Comparison of ENCODE assay signal across 34 cellular contexts in the genomic region with DNA sequence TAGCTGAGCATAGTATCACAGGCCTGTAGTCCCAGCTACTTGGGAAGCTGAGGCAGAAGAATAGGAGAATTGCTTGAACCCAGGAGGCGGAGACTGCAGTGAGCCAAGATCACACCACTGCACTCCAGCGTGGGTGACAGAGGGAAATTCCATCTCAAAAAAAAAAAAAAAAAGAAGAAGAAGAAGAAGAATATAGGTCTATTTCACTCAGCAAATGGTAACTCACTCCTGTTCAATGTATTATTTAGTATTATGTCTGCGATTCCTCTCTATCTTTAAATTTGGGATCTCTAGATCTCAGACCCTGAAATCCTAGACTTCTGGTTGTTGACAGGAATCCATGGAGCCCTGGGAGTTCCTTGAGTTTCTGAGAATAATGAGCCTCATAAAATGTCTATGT.
DNase-seq lines count a peak whose midpoint lies in the region; ATAC-seq, FAIRE-seq and TF ChIP-seq lines count a peak whose summit lies in the region.
"Had no signal": no experiment of that assay in that cellular context is flagged by ENCODE, and none has a peak within 500 bp of the region (broad histone marks: within the 10 kb centered on the region; RNA-seq: fewer than 3 reads in every experiment).

No MANE protein-coding gene starts in this region.

- peaks cover 2% of the 10 kb centered on the region for H3K36me3 Mint-ChIP-seq in activated CD4-positive, alpha-beta T cell treated with anti-CD3 and anti-CD28 coated beads for 36 hours (ENCODE audit: low read depth)

- H3K27me3 ChIP-seq in Loucy (ENCODE audit: insufficient read depth, low read length, poor library complexity, severe bottlenecking) (no peaks in the 10 kb centered on the region), H1 (replicated peaks in 1 of 4; ENCODE audit: control insufficient read depth in 3 of 4, extremely low read depth in 1 of 4, insufficient read depth in 3 of 4, low read length in 3 of 4) (no peaks in the 10 kb centered on the region), colonic mucosa (no peaks in the 10 kb centered on the region)
- H3K27me3 ChIP-seq: body of pancreas, esophagus muscularis mucosa, sigmoid colon, uterus had no signal

- peak overlapping the region; percentile 92 for H3K27ac Mint-ChIP-seq in activated CD4-positive, alpha-beta T cell treated with anti-CD3 and anti-CD28 coated beads for 36 hours
- H3K27ac Mint-ChIP-seq: stimulated activated naive CD8-positive, alpha-beta T cell treated with anti-CD3 and anti-CD28 coated beads, Interleukin-15, amount 100 ng/mL, for 72 hours had no signal

- H3K27me3 Mint-ChIP-seq in activated CD4-positive, alpha-beta T cell treated with anti-CD3 and anti-CD28 coated beads for 36 hours: no peaks in the 10 kb centered on the region
- H3K27me3 Mint-ChIP-seq: stimulated activated naive CD8-positive, alpha-beta T cell treated with anti-CD3 and anti-CD28 coated beads, Interleukin-15, amount 100 ng/mL, for 72 hours had no signal

- H3K9ac ChIP-seq in Loucy (ENCODE audit: low read depth, low read length, poor library complexity, severe bottlenecking) (peak overlapping the region; percentile 96), H1 (replicated peaks in 1 of 4; ENCODE audit: extremely low read depth in 1 of 4, low read depth in 3 of 4, low read length in 3 of 4) (no peak overlapping the region), colonic mucosa (ENCODE audit: low read depth in 2 of 2, low read length in 2 of 2) (no peak overlapping the region)
- H3K9ac ChIP-seq: GM23248, KMS-11 had no signal

- H3K4me3 ChIP-seq in Loucy (ENCODE audit: low read length, poor library complexity, severe bottlenecking): no peak overlapping the region
- H3K4me3 ChIP-seq in H1 (ENCODE audit: extremely low read depth in 1 of 4, insufficient read depth in 2 of 4, low read depth in 3 of 4, low read length in 4 of 4): no peak overlapping the region
- H3K4me3 ChIP-seq in colonic mucosa: no peak overlapping the region
- H3K4me3 ChIP-seq: body of pancreas, esophagus muscularis mucosa, GM23248, left ventricle myocardium inferior, psoas muscle, sigmoid colon, thoracic aorta, uterus had no signal

- TF ChIP-seq POLR2A in H1 (IDR thresholded peaks at IDR 0.05; ENCODE audit: control extremely low read depth in 1 of 2, low read depth in 2 of 2, low read length in 2 of 2): 0 out of 3 replicates have a peak, but pooled peaks of 1 of the 2 experiments have one; percentile 24

- H3K23me2 ChIP-seq in H1 (ENCODE audit: low read depth, low read length): peaks cover 11% of the 10 kb centered on the region

- peak overlapping the region; percentile 80; the same call in 1 of the 2 replicates for H2BK5ac ChIP-seq in H1 (ENCODE audit: low read depth, low read length)

- no peaks in the 10 kb centered on the region for H3K9me3 Mint-ChIP-seq in activated CD4-positive, alpha-beta T cell treated with anti-CD3 and anti-CD28 coated beads for 36 hours (ENCODE audit: low read depth)
- H3K9me3 Mint-ChIP-seq: stimulated activated naive CD8-positive, alpha-beta T cell treated with anti-CD3 and anti-CD28 coated beads, Interleukin-15, amount 100 ng/mL, for 72 hours had no signal

- no peak overlapping the region for H3K18ac ChIP-seq in H1 (ENCODE audit: extremely low read depth, low read length)

- intact Hi-C loops in activated CD4-positive, alpha-beta T cell treated with anti-CD3 and anti-CD28 coated beads for 36 hours (cut with DNase I, micrococcal nuclease): no loop called here
- intact Hi-C loops in colonic mucosa (cut with DNase I): no loop called here

- TF ChIP-seq RAD21 in H1 (IDR thresholded peaks at IDR 0.05 in 1 of 2, conservative IDR thresholded peaks at IDR 0.05 in 1 of 2; ENCODE audit: low read depth in 2 of 2, low read length in 2 of 2): no peak

- no peak overlapping the region for H3K4ac ChIP-seq in H1 (replicated peaks; ENCODE audit: insufficient read length, low read depth, low read length)

- no peak for DNase-seq in activated CD4-positive, alpha-beta T cell treated with anti-CD3 and anti-CD28 coated beads for 36 hours
- no peak for DNase-seq in activated CD4-positive, alpha-beta T cell treated with anti-CD3 and anti-CD28 coated beads for 48 hours
- DNase-seq in H1 (ENCODE audit: low read depth in 1 of 2, low spot score in 2 of 2) (no peak), colonic mucosa (no peak), NCI-H748 (lab: John Stamatoyannopoulos, UW; ENCODE audit: unreplicated experiment) (no peak), GM03348 (ENCODE audit: low spot score) (no peak)
- DNase-seq: activated gamma-delta T cell treated with Interleukin-2 at 50 U/mL for 16 hours; activated T-cell treated with anti-CD3 and anti-CD28 coated beads for 4 hours; body of pancreas; dermis blood vessel endothelial cell; foreskin fibroblast; GM23248; islet precursor cell; left ventricle myocardium inferior; mesenchymal stem cell; NCI-H1417; NCI-H2029 treated with DMSO at 0.1 percent for 48 hours; NCI-H69; occipital lobe; psoas muscle; SIG-M5; sigmoid colon; stimulated activated CD4-positive, alpha-beta T cell treated with anti-CD3 and anti-CD28 coated beads, Interleukin-12 subunit alpha, Interleukin-12 subunit beta, amount 100 ng/mL, for 4 hours; stimulated activated CD4-positive, alpha-beta T cell treated with anti-CD3 and anti-CD28 coated beads, Interleukin-2, amount 100 ng/mL, for 48 hours; stimulated activated naive CD8-positive, alpha-beta T cell treated with anti-CD3 and anti-CD28 coated beads, Interleukin-15, amount 100 ng/mL, for 72 hours; T-helper 9 cell; uterus had no signal

- H4K5ac ChIP-seq in H1 (ENCODE audit: insufficient read length, low read depth, low read length): no peak overlapping the region

- no peak for TF ChIP-seq EP300 in H1 (IDR thresholded peaks at IDR 0.05; ENCODE audit: borderline replicate concordance in 1 of 2, low read depth in 2 of 2, low read length in 2 of 2)

- H2AFZ ChIP-seq in Loucy (ENCODE audit: low read length): no peak overlapping the region
- H2AFZ ChIP-seq in H1 (ENCODE audit: low read length): no peak overlapping the region
- H2AFZ ChIP-seq: GM23248 had no signal

- no peak overlapping the region for H2AK5ac ChIP-seq in H1 (ENCODE audit: low read depth, low read length)

- H2BK20ac ChIP-seq in H1 (ENCODE audit: low read length): no peak overlapping the region

- H4K20me1 ChIP-seq in Loucy (ENCODE audit: insufficient read depth, low read length, poor library complexity, severe bottlenecking) (no peaks in the 10 kb centered on the region), H1 (replicated peaks in 1 of 2; ENCODE audit: control insufficient read depth in 1 of 2, insufficient read depth in 2 of 2, low read length in 2 of 2) (peaks cover 0 to 2% of the 10 kb centered on the region in 2 experiments)

- no peak overlapping the region for H2BK120ac ChIP-seq in H1 (replicated peaks; ENCODE audit: low read depth, low read length)

- H4K91ac ChIP-seq in H1 (replicated peaks; ENCODE audit: insufficient read length, low read length): no peak overlapping the region

- no peak for TF ChIP-seq CTCF in 22Rv1 (IDR thresholded peaks at IDR 0.05)
- no peak for TF ChIP-seq CTCF in Loucy (conservative IDR thresholded peaks at IDR 0.05; ENCODE audit: low read length)
- no peak for TF ChIP-seq CTCF in H1 (IDR thresholded peaks at IDR 0.05; ENCODE audit: control extremely low read depth in 1 of 3, insufficient read depth in 1 of 3, low read depth in 1 of 3, low read length in 3 of 3)
- TF ChIP-seq CTCF in colonic mucosa (IDR thresholded peaks at IDR 0.05): no peak

- no peak overlapping the region for H4K8ac ChIP-seq in H1 (ENCODE audit: extremely low read depth, insufficient read depth, low read length)

- H3F3A ChIP-seq in Loucy (ENCODE audit: low read depth): peaks cover 3% of the 10 kb centered on the region

- H3K56ac ChIP-seq in H1 (replicated peaks; ENCODE audit: insufficient read length, low read depth, low read length): no peak overlapping the region

- no peaks in the 10 kb centered on the region for H3K79me1 ChIP-seq in H1 (ENCODE audit: low read depth, low read length)

- no peak overlapping the region for H3K14ac ChIP-seq in H1 (ENCODE audit: insufficient read length)

- H3K4me1 ChIP-seq in Loucy (ENCODE audit: insufficient read depth, low read length, poor library complexity, severe bottlenecking) (peaks cover 40% of the 10 kb centered on the region), H1 (replicated peaks in 1 of 4; ENCODE audit: control insufficient read depth in 3 of 4, insufficient read depth in 4 of 4, low read length in 3 of 4) (peaks cover 0 to 17% (median 8%) of the 10 kb centered on the region in 4 experiments; a peak in 5 of 7 replicates), colonic mucosa (no peaks in the 10 kb centered on the region)
- H3K4me1 ChIP-seq: uterus had no signal

- H2BK15ac ChIP-seq in H1 (ENCODE audit: low read length): no peak overlapping the region

- CTCF ChIA-PET in activated CD4-positive, alpha-beta T cell treated with anti-CD3 and anti-CD28 coated beads for 36 hours (lab: Charles Lee): interaction anchor here (1.5 to 4.4 kb wide), 2 partner anchors 10 to 12 kb away, joined by 5 to 22 read pairs; no protein-coding TSS in a partner anchor
- CTCF ChIA-PET in H1 (lab: Charles Lee; ENCODE audit: partially characterized antibody): interaction anchor here (1.1 to 1.7 kb wide), 2 partner anchors 12 to 123 kb away, joined by 3 to 6 read pairs; no protein-coding TSS in a partner anchor

- peaks cover 49% of the 10 kb centered on the region for H3K4me1 Mint-ChIP-seq in activated CD4-positive, alpha-beta T cell treated with anti-CD3 and anti-CD28 coated beads for 36 hours

- POLR2A ChIA-PET in activated CD4-positive, alpha-beta T cell treated with anti-CD3 and anti-CD28 coated beads for 36 hours (lab: Charles Lee): interaction anchor here (1.3 to 5.5 kb wide), 2 partner anchors 19 to 28 kb away, joined by 3 to 81 read pairs; a partner anchor contains a TSS
- POLR2A ChIA-PET in H1 (lab: Charles Lee; ENCODE audit: partially characterized antibody): interaction anchor here (1.8 to 40.4 kb wide), 14 partner anchors 10 to 1681 kb away, joined by 7 to 2731 read pairs (median 124); a partner anchor contains a TSS

- H3K9me3 ChIP-seq in Loucy (ENCODE audit: insufficient read depth, low read depth, low read length): no peaks in the 10 kb centered on the region
- no peaks in the 10 kb centered on the region for H3K9me3 ChIP-seq in H1 (ENCODE audit: insufficient read depth in 2 of 2, low read depth in 1 of 2, low read length in 1 of 2)
- no peaks in the 10 kb centered on the region for H3K9me3 ChIP-seq in colonic mucosa
- H3K9me3 ChIP-seq: body of pancreas, esophagus muscularis mucosa, left ventricle myocardium inferior, psoas muscle, sigmoid colon, thoracic aorta, uterus had no signal

- 67% methylated on average over 3 of the region's 3 CpGs; no CpG with 5 or more reads in 1 of the 2 experiments for WGBS in H1 (ENCODE audit: extremely low coverage in 1 of 2, insufficient coverage in 1 of 2, insufficient read length in 1 of 2, insufficient replicate concordance in 2 of 2, low coverage in 1 of 2, low lambda C conversion rate in 2 of 2, missing lambda C conversion rate in 1 of 2), 2 experiments

- H3K79me2 ChIP-seq in Loucy (ENCODE audit: insufficient read depth, low read length): no peaks in the 10 kb centered on the region
- H3K79me2 ChIP-seq in H1 (ENCODE audit: control insufficient read depth in 1 of 2, insufficient read depth in 2 of 2, low read length in 2 of 2): no peaks in the 10 kb centered on the region

- FAIRE-seq in H1 (lab: Jason Lieb, UNC): no peak
- FAIRE-seq: HTR-8/SVneo, RCC 7860 had no signal

- H3K36me3 ChIP-seq in Loucy (ENCODE audit: insufficient read depth, low read length): no peaks in the 10 kb centered on the region
- no peaks in the 10 kb centered on the region for H3K36me3 ChIP-seq in H1 (ENCODE audit: control insufficient read depth in 2 of 4, insufficient read depth in 4 of 4, low read length in 3 of 4)
- H3K36me3 ChIP-seq in colonic mucosa: no peaks in the 10 kb centered on the region
- H3K36me3 ChIP-seq: esophagus muscularis mucosa, left ventricle myocardium inferior, sigmoid colon, thoracic aorta, uterus had no signal

- no peak overlapping the region for H3K23ac ChIP-seq in H1 (ENCODE audit: insufficient read length)

- H3K4me2 ChIP-seq in Loucy (ENCODE audit: low read depth, low read length, poor library complexity, severe bottlenecking) (peak overlapping the region; percentile 55), H1 (ENCODE audit: insufficient read depth in 1 of 2, low read depth in 2 of 2, low read length in 2 of 2) (peak overlapping the region in 1 of 2 experiments; percentile 68; a peak in 1 of 4 replicates)
- H3K4me2 ChIP-seq: KMS-11 had no signal

- H3K27ac ChIP-seq in 22Rv1: peak overlapping the region; percentile 97
- no peak overlapping the region for H3K27ac ChIP-seq in H1 (ENCODE audit: low read depth, low read length)
- H3K27ac ChIP-seq in colonic mucosa: no peak overlapping the region
- H3K27ac ChIP-seq: body of pancreas, GM23248, KMS-11, left ventricle myocardium inferior, psoas muscle, uterus had no signal

- H3K4me3 Mint-ChIP-seq in activated CD4-positive, alpha-beta T cell treated with anti-CD3 and anti-CD28 coated beads for 36 hours: no peak overlapping the region

- H2BK12ac ChIP-seq in H1 (ENCODE audit: low read depth, low read length): 0 out of 2 replicates have a peak overlapping the region, but pooled peaks have one; percentile 41

- no peak for ATAC-seq in activated CD4-positive, alpha-beta T cell treated with anti-CD3 and anti-CD28 coated beads for 36 hours
- ATAC-seq: body of pancreas; psoas muscle; stimulated activated naive CD8-positive, alpha-beta T cell treated with anti-CD3 and anti-CD28 coated beads, Interleukin-15, amount 100 ng/mL, for 72 hours had no signal

- no peaks in the 10 kb centered on the region for H3K9me2 ChIP-seq in Loucy (replicated peaks; ENCODE audit: low read depth, low read length)
